Comparison of ENCODE assay signal across 24 cellular contexts in genomic region chr10:60664859-60665258, GRCh38.
DNase-seq lines count a peak whose midpoint lies in the region; ATAC-seq, FAIRE-seq and TF ChIP-seq lines count a peak whose summit lies in the region.
"Had no signal": no experiment of that assay in that cellular context is flagged by ENCODE, and none has a peak within 500 bp of the region (broad histone marks: within the 10 kb centered on the region; RNA-seq: fewer than 3 reads in every experiment).

No MANE protein-coding gene starts in this region.

- no peak for FAIRE-seq in kidney (lab: Jason Lieb, UNC)
- FAIRE-seq: colon had no signal

- H3K9me3 ChIP-seq in right atrium auricular region (no peaks in the 10 kb centered on the region), kidney (ENCODE audit: control insufficient read depth in 1 of 2, low read length in 2 of 2) (no peaks in the 10 kb centered on the region)
- H3K9me3 ChIP-seq: body of pancreas, esophagus squamous epithelium had no signal

- H3K4me3 ChIP-seq in fibroblast of the aortic adventitia (ENCODE audit: low read depth, low read length) (no peak overlapping the region), right atrium auricular region (no peak overlapping the region), kidney (ENCODE audit: low read length in 2 of 2) (no peak overlapping the region)
- H3K4me3 ChIP-seq: body of pancreas, esophagus squamous epithelium, GM23248 had no signal

- H3K4me1 Mint-ChIP-seq in WTC11 (peaks cover 56% of the 10 kb centered on the region), glutamatergic neuron (ENCODE audit: low read depth, unreplicated experiment) (no peaks in the 10 kb centered on the region)
- H3K4me1 Mint-ChIP-seq: activated B cell treated with CpG ODN at 0.5 μM for 24 hours, naive B cell had no signal

- POLR2A ChIA-PET in WTC11 (lab: Charles Lee), result no interaction called here

- no peak overlapping the region for H3K27ac Mint-ChIP-seq in WTC11
- no peak overlapping the region for H3K27ac Mint-ChIP-seq in glutamatergic neuron (ENCODE audit: unreplicated experiment)
- H3K27ac Mint-ChIP-seq: activated B cell treated with CpG ODN at 0.5 μM for 24 hours; CD8-positive, alpha-beta memory T cell; effector memory CD8-positive, alpha-beta T cell; naive B cell had no signal

- ATAC-seq in WTC11, result peak; percentile 61
- ATAC-seq: body of pancreas; effector memory CD8-positive, alpha-beta T cell had no signal

- no peaks in the 10 kb centered on the region for H3K9me3 Mint-ChIP-seq in WTC11
- H3K9me3 Mint-ChIP-seq in glutamatergic neuron (ENCODE audit: unreplicated experiment), result no peaks in the 10 kb centered on the region
- H3K9me3 Mint-ChIP-seq: activated B cell treated with CpG ODN at 0.5 μM for 24 hours; CD8-positive, alpha-beta memory T cell; effector memory CD8-positive, alpha-beta T cell; naive B cell had no signal

- TF ChIP-seq CTCF in WTC11 (IDR thresholded peaks at IDR 0.05) (no peak), fibroblast of the aortic adventitia (IDR thresholded peaks at IDR 0.05; ENCODE audit: insufficient read depth, low read length) (no peak), glutamatergic neuron (IDR thresholded peaks at IDR 0.05; ENCODE audit: partially characterized antibody, unreplicated experiment) (no peak), right atrium auricular region (IDR thresholded peaks at IDR 0.05) (no peak), kidney (IDR thresholded peaks at IDR 0.05; ENCODE audit: borderline replicate concordance, extremely low read depth, insufficient read depth) (no peak)

- CTCF ChIA-PET in WTC11 (lab: Charles Lee), result interaction anchor here (3.3 kb wide), 1 partner anchor 15 kb away, joined by 13 read pairs; no protein-coding TSS in a partner anchor

- H3K4me3 Mint-ChIP-seq in WTC11 (no peak overlapping the region), glutamatergic neuron (ENCODE audit: unreplicated experiment) (no peak overlapping the region)
- H3K4me3 Mint-ChIP-seq: activated B cell treated with CpG ODN at 0.5 μM for 24 hours; CD8-positive, alpha-beta memory T cell; effector memory CD8-positive, alpha-beta T cell; naive B cell had no signal

- H3K27ac ChIP-seq in right atrium auricular region (no peak overlapping the region), kidney (ENCODE audit: low read depth in 2 of 2, low read length in 2 of 2) (no peak overlapping the region)
- H3K27ac ChIP-seq: body of pancreas, esophagus squamous epithelium, GM23248 had no signal

- H3K27me3 Mint-ChIP-seq in WTC11 (ENCODE audit: low read depth), result no peaks in the 10 kb centered on the region
- H3K27me3 Mint-ChIP-seq in glutamatergic neuron (ENCODE audit: unreplicated experiment), result no peaks in the 10 kb centered on the region
- H3K27me3 Mint-ChIP-seq: effector memory CD8-positive, alpha-beta T cell had no signal

- H3K9ac ChIP-seq in kidney (ENCODE audit: low read length in 2 of 2), result no peak overlapping the region
- H3K9ac ChIP-seq: GM23248 had no signal

- DNase-seq in EL, result peak; percentile 18
- peak; percentile 15 for DNase-seq in HT1080 (ENCODE audit: low read depth)
- no peak for DNase-seq in WTC11 (ENCODE audit: low spot score)
- DNase-seq in fibroblast of the aortic adventitia (ENCODE audit: low read depth), result peak; percentile 18
- no peak for DNase-seq in glutamatergic neuron
- DNase-seq in right atrium auricular region (ENCODE audit: low spot score), result no peak
- no peak for DNase-seq in kidney
- DNase-seq: activated B cell treated with CpG ODN at 0.5 μM for 24 hours; activated CD4-positive, alpha-beta T cell treated with anti-CD3 and anti-CD28 coated beads, Interleukin-2, amount 50 U/mL, for 4 hours; activated CD8-positive, alpha-beta memory T cell treated with anti-CD3 and anti-CD28 coated beads, Interleukin-2, amount 50 U/mL, for 48 hours; body of pancreas; CD8-positive, alpha-beta memory T cell; DND-41; effector memory CD8-positive, alpha-beta T cell; esophagus squamous epithelium; GM23248; head of caudate nucleus; mesenchymal stem cell; naive B cell; NCI-H187 treated with DMSO at 0.1 percent for 48 hours; NCI-H510A; stimulated activated CD4-positive, alpha-beta T cell treated with anti-CD3 and anti-CD28 coated beads, Interleukin-4, amount 100 ng/mL, for 24 hours; stimulated activated naive CD4-positive, alpha-beta T cell treated with Interleukin-2 at 50 U/mL for 16 hours had no signal

- no peaks in the 10 kb centered on the region for H3K36me3 Mint-ChIP-seq in WTC11
- H3K36me3 Mint-ChIP-seq in glutamatergic neuron (ENCODE audit: unreplicated experiment), result no peaks in the 10 kb centered on the region
- H3K36me3 Mint-ChIP-seq: naive B cell had no signal

- H3K27me3 ChIP-seq in right atrium auricular region, result no peaks in the 10 kb centered on the region
- H3K27me3 ChIP-seq: body of pancreas, esophagus squamous epithelium had no signal

- intact Hi-C loops in kidney (cut with DNase I), result no loop called here

- H3K36me3 ChIP-seq in right atrium auricular region (no peaks in the 10 kb centered on the region), kidney (ENCODE audit: control insufficient read depth in 1 of 2, insufficient read depth in 2 of 2, low read length in 2 of 2) (no peaks in the 10 kb centered on the region)
- H3K36me3 ChIP-seq: esophagus squamous epithelium had no signal

- H3K4me1 ChIP-seq in right atrium auricular region (no peaks in the 10 kb centered on the region), kidney (ENCODE audit: control insufficient read depth in 1 of 2, insufficient read depth in 1 of 2, low read depth in 1 of 2, low read length in 2 of 2) (no peaks in the 10 kb centered on the region)
- H3K4me1 ChIP-seq: body of pancreas had no signal

TF ChIP-seq in WTC11, 78 proteins besides CTCF, POLR2A, EP300 and RAD21 (continues in another document):
- TF ChIP-seq GABPB1 (CRISPR knock-in tag; IDR thresholded peaks at IDR 0.05) (no peak), ELF4 (CRISPR knock-in tag; IDR thresholded peaks at IDR 0.05; ENCODE audit: low read depth) (no peak), ESRRA (CRISPR knock-in tag; IDR thresholded peaks at IDR 0.05; ENCODE audit: borderline replicate concordance) (no peak), CREM (CRISPR knock-in tag; IDR thresholded peaks at IDR 0.05) (no peak), ZNF425 (CRISPR knock-in tag; conservative IDR thresholded peaks at IDR 0.05) (no peak), ATF2 (CRISPR knock-in tag; IDR thresholded peaks at IDR 0.05; ENCODE audit: borderline replicate concordance, low read depth) (no peak), STAT6 (CRISPR knock-in tag; conservative IDR thresholded peaks at IDR 0.05; ENCODE audit: low read depth) (no peak), ERG (CRISPR knock-in tag; IDR thresholded peaks at IDR 0.05) (no peak)

Comparison
In these comparisons a context has a peak if more than half of its experiments do, and no peak if none do; other contexts are left out.
1. DNase-seq: peak in EL (single experiment), HT1080 (single experiment) and fibroblast of the aortic adventitia (single experiment); none in WTC11 (single experiment), glutamatergic neuron (single experiment), right atrium auricular region (single experiment) and kidney (single experiment).